ENCODE assay signal across 2 cellular contexts in the genomic region with DNA sequence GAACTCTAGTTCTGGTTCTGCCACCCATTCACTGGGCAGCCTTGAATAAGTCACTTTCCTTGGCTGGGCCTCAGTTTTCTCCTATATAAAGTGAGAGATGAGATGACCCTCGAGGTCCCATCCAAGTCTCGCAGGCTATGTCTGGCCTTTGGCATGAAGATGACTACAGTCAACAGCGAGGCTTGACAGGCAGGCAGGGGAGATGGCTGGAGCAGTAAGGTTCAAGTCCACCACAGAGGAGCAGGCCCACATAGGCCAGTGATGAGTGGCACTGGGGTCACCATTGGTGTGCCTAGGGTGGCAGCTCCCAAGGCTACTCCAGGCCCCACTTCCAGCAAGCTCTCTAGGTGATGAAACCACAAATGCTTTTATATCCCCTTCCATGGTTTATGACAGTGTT.
TF ChIP-seq lines count a peak whose summit lies in the region.

No MANE protein-coding gene starts in this region.

TF ChIP-seq in HepG2, 621 proteins besides CTCF, POLR2A, EP300 and RAD21 (continued from another document):
- TF ChIP-seq, protein P1, sequence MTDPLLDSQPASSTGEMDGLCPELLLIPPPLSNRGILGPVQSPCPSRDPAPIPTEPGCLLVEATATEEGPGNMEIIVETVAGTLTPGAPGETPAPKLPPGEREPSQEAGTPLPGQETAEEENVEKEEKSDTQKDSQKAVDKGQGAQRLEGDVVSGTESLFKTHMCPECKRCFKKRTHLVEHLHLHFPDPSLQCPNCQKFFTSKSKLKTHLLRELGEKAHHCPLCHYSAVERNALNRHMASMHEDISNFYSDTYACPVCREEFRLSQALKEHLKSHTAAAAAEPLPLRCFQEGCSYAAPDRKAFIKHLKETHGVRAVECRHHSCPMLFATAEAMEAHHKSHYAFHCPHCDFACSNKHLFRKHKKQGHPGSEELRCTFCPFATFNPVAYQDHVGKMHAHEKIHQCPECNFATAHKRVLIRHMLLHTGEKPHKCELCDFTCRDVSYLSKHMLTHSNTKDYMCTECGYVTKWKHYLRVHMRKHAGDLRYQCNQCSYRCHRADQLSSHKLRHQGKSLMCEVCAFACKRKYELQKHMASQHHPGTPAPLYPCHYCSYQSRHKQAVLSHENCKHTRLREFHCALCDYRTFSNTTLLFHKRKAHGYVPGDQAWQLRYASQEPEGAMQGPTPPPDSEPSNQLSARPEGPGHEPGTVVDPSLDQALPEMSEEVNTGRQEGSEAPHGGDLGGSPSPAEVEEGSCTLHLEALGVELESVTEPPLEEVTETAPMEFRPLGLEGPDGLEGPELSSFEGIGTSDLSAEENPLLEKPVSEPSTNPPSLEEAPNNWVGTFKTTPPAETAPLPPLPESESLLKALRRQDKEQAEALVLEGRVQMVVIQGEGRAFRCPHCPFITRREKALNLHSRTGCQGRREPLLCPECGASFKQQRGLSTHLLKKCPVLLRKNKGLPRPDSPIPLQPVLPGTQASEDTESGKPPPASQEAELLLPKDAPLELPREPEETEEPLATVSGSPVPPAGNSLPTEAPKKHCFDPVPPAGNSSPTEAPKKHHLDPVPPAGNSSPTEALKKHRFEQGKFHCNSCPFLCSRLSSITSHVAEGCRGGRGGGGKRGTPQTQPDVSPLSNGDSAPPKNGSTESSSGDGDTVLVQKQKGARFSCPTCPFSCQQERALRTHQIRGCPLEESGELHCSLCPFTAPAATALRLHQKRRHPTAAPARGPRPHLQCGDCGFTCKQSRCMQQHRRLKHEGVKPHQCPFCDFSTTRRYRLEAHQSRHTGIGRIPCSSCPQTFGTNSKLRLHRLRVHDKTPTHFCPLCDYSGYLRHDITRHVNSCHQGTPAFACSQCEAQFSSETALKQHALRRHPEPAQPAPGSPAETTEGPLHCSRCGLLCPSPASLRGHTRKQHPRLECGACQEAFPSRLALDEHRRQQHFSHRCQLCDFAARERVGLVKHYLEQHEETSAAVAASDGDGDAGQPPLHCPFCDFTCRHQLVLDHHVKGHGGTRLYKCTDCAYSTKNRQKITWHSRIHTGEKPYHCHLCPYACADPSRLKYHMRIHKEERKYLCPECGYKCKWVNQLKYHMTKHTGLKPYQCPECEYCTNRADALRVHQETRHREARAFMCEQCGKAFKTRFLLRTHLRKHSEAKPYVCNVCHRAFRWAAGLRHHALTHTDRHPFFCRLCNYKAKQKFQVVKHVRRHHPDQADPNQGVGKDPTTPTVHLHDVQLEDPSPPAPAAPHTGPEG (CRISPR knock-in tag; IDR thresholded peaks at IDR 0.05), result no peak
- TF ChIP-seq ZBTB7A (CRISPR knock-in tag; IDR thresholded peaks at IDR 0.05) (0 out of 2 replicates have a peak, but pooled peaks have one; percentile 5), ZNF891 (CRISPR knock-in tag; IDR thresholded peaks at IDR 0.05) (no peak), SAFB2 (CRISPR knock-in tag; IDR thresholded peaks at IDR 0.05; ENCODE audit: borderline replicate concordance, low read depth) (no peak)

TF ChIP-seq in SK-N-SH, 30 proteins besides CTCF, POLR2A, EP300 and RAD21 (continued from another document):
- TF ChIP-seq REST (IDR thresholded peaks at IDR 0.05; ENCODE audit: low read depth, low read length) (no peak), FOXJ3 (CRISPR knock-in tag; IDR thresholded peaks at IDR 0.05) (no peak), FOXM1 (IDR thresholded peaks at IDR 0.05; ENCODE audit: low read depth) (no peak), TAF1 (IDR thresholded peaks at IDR 0.05; ENCODE audit: borderline replicate concordance, low read depth, low read length) (no peak), FOSL2 (IDR thresholded peaks at IDR 0.05; ENCODE audit: borderline replicate concordance, low read depth) (no peak), RFX5 (IDR thresholded peaks at IDR 0.05; ENCODE audit: low read length) (no peak)
- TF ChIP-seq, protein P2, sequence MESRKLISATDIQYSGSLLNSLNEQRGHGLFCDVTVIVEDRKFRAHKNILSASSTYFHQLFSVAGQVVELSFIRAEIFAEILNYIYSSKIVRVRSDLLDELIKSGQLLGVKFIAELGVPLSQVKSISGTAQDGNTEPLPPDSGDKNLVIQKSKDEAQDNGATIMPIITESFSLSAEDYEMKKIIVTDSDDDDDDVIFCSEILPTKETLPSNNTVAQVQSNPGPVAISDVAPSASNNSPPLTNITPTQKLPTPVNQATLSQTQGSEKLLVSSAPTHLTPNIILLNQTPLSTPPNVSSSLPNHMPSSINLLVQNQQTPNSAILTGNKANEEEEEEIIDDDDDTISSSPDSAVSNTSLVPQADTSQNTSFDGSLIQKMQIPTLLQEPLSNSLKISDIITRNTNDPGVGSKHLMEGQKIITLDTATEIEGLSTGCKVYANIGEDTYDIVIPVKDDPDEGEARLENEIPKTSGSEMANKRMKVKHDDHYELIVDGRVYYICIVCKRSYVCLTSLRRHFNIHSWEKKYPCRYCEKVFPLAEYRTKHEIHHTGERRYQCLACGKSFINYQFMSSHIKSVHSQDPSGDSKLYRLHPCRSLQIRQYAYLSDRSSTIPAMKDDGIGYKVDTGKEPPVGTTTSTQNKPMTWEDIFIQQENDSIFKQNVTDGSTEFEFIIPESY (IDR thresholded peaks at IDR 0.05; ENCODE audit: borderline replicate concordance, low read depth), result no peak
- TF ChIP-seq, protein P3, sequence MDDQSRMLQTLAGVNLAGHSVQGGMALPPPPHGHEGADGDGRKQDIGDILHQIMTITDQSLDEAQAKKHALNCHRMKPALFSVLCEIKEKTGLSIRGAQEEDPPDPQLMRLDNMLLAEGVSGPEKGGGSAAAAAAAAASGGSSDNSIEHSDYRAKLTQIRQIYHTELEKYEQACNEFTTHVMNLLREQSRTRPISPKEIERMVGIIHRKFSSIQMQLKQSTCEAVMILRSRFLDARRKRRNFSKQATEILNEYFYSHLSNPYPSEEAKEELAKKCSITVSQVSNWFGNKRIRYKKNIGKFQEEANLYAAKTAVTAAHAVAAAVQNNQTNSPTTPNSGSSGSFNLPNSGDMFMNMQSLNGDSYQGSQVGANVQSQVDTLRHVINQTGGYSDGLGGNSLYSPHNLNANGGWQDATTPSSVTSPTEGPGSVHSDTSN (IDR thresholded peaks at IDR 0.05), result no peak
- TF ChIP-seq, protein P4, sequence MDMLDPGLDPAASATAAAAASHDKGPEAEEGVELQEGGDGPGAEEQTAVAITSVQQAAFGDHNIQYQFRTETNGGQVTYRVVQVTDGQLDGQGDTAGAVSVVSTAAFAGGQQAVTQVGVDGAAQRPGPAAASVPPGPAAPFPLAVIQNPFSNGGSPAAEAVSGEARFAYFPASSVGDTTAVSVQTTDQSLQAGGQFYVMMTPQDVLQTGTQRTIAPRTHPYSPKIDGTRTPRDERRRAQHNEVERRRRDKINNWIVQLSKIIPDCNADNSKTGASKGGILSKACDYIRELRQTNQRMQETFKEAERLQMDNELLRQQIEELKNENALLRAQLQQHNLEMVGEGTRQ (IDR thresholded peaks at IDR 0.05; ENCODE audit: borderline replicate concordance, low read depth, low read length), result no peak
